ENCODE assay signal across 15 cellular contexts in the genomic region with DNA sequence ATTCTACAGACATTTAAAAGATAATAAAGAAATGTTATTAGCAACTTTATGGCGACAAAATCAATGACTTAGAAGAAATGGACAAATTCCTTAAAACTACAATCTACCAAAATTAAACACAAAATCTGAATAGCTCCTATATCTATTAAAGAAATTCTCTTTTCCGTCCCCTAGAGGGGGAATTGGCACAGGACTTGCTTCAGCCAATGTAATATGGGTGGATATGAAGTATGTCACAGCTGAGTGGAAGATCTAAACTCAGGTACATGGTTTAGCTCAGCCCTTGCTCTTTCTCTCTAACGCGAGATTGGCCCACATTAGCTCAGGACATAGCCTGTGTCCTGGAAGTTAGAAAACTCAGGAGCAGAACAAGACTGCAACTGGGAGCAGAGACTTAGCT.
DNase-seq lines count a peak whose midpoint lies in the region; ATAC-seq, FAIRE-seq and TF ChIP-seq lines count a peak whose summit lies in the region.
"Had no signal": no experiment of that assay in that cellular context is flagged by ENCODE, and none has a peak within 500 bp of the region (broad histone marks: within the 10 kb centered on the region; RNA-seq: fewer than 3 reads in every experiment).

No MANE protein-coding gene starts in this region.

- CTCF ChIA-PET in Panc1 (lab: Charles Lee) (no interaction called here), endothelial cell of umbilical vein (lab: Charles Lee) (interaction anchor here (0.9 to 1.7 kb wide), 12 partner anchors 8 to 131 kb away, joined by 3 to 17 read pairs (median 4); a partner anchor contains a TSS)

- peak; percentile 8 for DNase-seq in SIG-M5 treated with dmso at 0.1 percent for 504 hours (lab: John Stamatoyannopoulos, UW; ENCODE audit: unreplicated experiment)
- DNase-seq in SIG-M5 (lab: John Stamatoyannopoulos, UW), result no peak
- DNase-seq in Panc1 (ENCODE audit: low read depth, low spot score), result peak; percentile 0
- DNase-seq in endothelial cell of umbilical vein (ENCODE audit: low read depth, low spot score), result peak; percentile 26
- peak; percentile 3 for DNase-seq in renal cortical epithelial cell (ENCODE audit: low read depth)
- DNase-seq in MV-4-11 (lab: John Stamatoyannopoulos, UW), result no peak
- DNase-seq in NCI-H1436 (lab: John Stamatoyannopoulos, UW), result no peak
- DNase-seq in G401 (ENCODE audit: low spot score), result no peak
- DNase-seq: activated CD4-positive, alpha-beta T cell treated with anti-CD3 and anti-CD28 coated beads for 1 hour; DMS53; heart left ventricle; NCI-H2171; retina; stimulated activated CD4-positive, alpha-beta T cell treated with anti-CD3 and anti-CD28 coated beads, Interleukin-2, amount 100 ng/mL, for 48 hours; upper lobe of left lung had no signal

- intact Hi-C loops in Panc1 (cut with micrococcal nuclease; ENCODE audit: unreplicated experiment) (no loop called here), endothelial cell of umbilical vein (cut with micrococcal nuclease) (loop anchor here (5.0 kb wide), 1 partner anchor 38 kb away; no protein-coding TSS in a partner anchor)

- no peaks in the 10 kb centered on the region for H3K9me1 ChIP-seq in endothelial cell of umbilical vein (replicated peaks; ENCODE audit: control insufficient read depth, extremely low read depth, insufficient read depth, low read length)

- TF ChIP-seq CTCF in Panc1 (IDR thresholded peaks at IDR 0.05) (peak; percentile 19; the same call in 1 of the 2 replicates), endothelial cell of umbilical vein (IDR thresholded peaks at IDR 0.05; ENCODE audit: extremely low read depth in 1 of 2, insufficient read depth in 1 of 2, low read depth in 1 of 2, low read length in 2 of 2) (peak in 1 of 2 donors; percentile 4)

- in situ Hi-C loops in Panc1 (cut with HindIII; ENCODE audit: low pct_unique_long_range_greater_than_20kb, low sequenced_read_pairs) (no loop called here), G401 (cut with HindIII; ENCODE audit: low sequenced_read_pairs) (no loop called here)

- TF ChIP-seq POLR2A in endothelial cell of umbilical vein (IDR thresholded peaks at IDR 0.05; ENCODE audit: low read depth, low read length), result no peak

- no peak overlapping the region for H2AFZ ChIP-seq in endothelial cell of umbilical vein (ENCODE audit: low read depth, low read length)

- BruUV-seq in Panc1 (replicated peaks; lab: Mats Ljungman, UMichigan) (no TSS peak), endothelial cell of umbilical vein (replicated peaks; lab: Mats Ljungman, UMichigan) (no TSS peak)

- no peak overlapping the region for H3K9ac ChIP-seq in endothelial cell of umbilical vein (replicated peaks; ENCODE audit: extremely low read depth, insufficient read depth, low read length)

- no peaks in the 10 kb centered on the region for H3K79me2 ChIP-seq in endothelial cell of umbilical vein (ENCODE audit: control insufficient read depth, insufficient read depth, low read length)

- H3K27ac ChIP-seq in Panc1 (ENCODE audit: low read length) (no peak overlapping the region), endothelial cell of umbilical vein (ENCODE audit: insufficient read depth, low read depth, low read length) (no peak overlapping the region)
- H3K27ac ChIP-seq: heart left ventricle, upper lobe of left lung had no signal

- ATAC-seq in Panc1, result peak; percentile 42; the same call in 1 of the 2 replicates
- ATAC-seq: heart left ventricle had no signal

- no peaks in the 10 kb centered on the region for H4K20me1 ChIP-seq in endothelial cell of umbilical vein (replicated peaks; ENCODE audit: control insufficient read depth, extremely low read depth, insufficient read depth, low read length)

- H3K9me3 ChIP-seq in Panc1 (ENCODE audit: control insufficient read depth, insufficient read depth, low read depth, low read length) (no peaks in the 10 kb centered on the region), endothelial cell of umbilical vein (replicated peaks; ENCODE audit: control insufficient read depth, insufficient read depth, low read length) (no peaks in the 10 kb centered on the region)
- H3K9me3 ChIP-seq: heart left ventricle, upper lobe of left lung had no signal

- H3K27me3 ChIP-seq in Panc1 (ENCODE audit: control insufficient read depth, insufficient read depth, low read length), result no peaks in the 10 kb centered on the region
- no peaks in the 10 kb centered on the region for H3K27me3 ChIP-seq in endothelial cell of umbilical vein (ENCODE audit: control insufficient read depth in 2 of 2, insufficient read depth in 2 of 2, low read length in 2 of 2)
- H3K27me3 ChIP-seq: heart left ventricle, upper lobe of left lung had no signal

- dilution Hi-C loops in endothelial cell of umbilical vein (cut with MboI; ENCODE audit: extremely low pct_ligation_motif_present, low sequenced_read_pairs), result no loop called here

- H3K4me2 ChIP-seq in endothelial cell of umbilical vein (ENCODE audit: insufficient read depth, low read length), result no peak overlapping the region

- H3K4me1 ChIP-seq in Panc1 (ENCODE audit: control insufficient read depth, insufficient read depth, low read length), result peaks cover 2% of the 10 kb centered on the region; the same call in 1 of the 2 replicates
- H3K4me1 ChIP-seq in endothelial cell of umbilical vein (ENCODE audit: control insufficient read depth, extremely low read depth, insufficient read depth, low read length), result peaks cover 9% of the 10 kb centered on the region
- H3K4me1 ChIP-seq: heart left ventricle had no signal

- POLR2A ChIA-PET in Panc1 (lab: Charles Lee) (no interaction called here), endothelial cell of umbilical vein (lab: Charles Lee) (no interaction called here)

- H3K4me3 ChIP-seq in Panc1 (ENCODE audit: low read depth in 2 of 2, low read length in 2 of 2) (no peak overlapping the region), endothelial cell of umbilical vein (replicated peaks in 1 of 3; ENCODE audit: insufficient read depth in 1 of 3, low read depth in 1 of 3, low read length in 3 of 3) (no peak overlapping the region)
- H3K4me3 ChIP-seq: heart left ventricle, upper lobe of left lung had no signal

- H3K36me3 ChIP-seq in Panc1 (ENCODE audit: control insufficient read depth, insufficient read depth, low read length), result no peaks in the 10 kb centered on the region
- H3K36me3 ChIP-seq in endothelial cell of umbilical vein (ENCODE audit: control insufficient read depth in 2 of 2, extremely low read depth in 1 of 2, insufficient read depth in 2 of 2, low read length in 2 of 2), result no peaks in the 10 kb centered on the region
- H3K36me3 ChIP-seq: heart left ventricle, upper lobe of left lung had no signal

- FAIRE-seq in endothelial cell of umbilical vein (lab: Jason Lieb, UNC), result no peak

TF ChIP-seq in endothelial cell of umbilical vein, 7 proteins besides CTCF, POLR2A, EP300 and RAD21:
- TF ChIP-seq, protein P1, sequence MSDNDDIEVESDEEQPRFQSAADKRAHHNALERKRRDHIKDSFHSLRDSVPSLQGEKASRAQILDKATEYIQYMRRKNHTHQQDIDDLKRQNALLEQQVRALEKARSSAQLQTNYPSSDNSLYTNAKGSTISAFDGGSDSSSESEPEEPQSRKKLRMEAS (IDR thresholded peaks at IDR 0.05; ENCODE audit: insufficient read depth, insufficient read length), result no peak
- TF ChIP-seq FOS (IDR thresholded peaks at IDR 0.05; ENCODE audit: borderline replicate concordance, insufficient read depth, low read length) (no peak), MYC (IDR thresholded peaks at IDR 0.05; ENCODE audit: low read depth, low read length) (no peak), GATA2 (IDR thresholded peaks at IDR 0.05; ENCODE audit: insufficient read depth, insufficient read length, low read depth, low read length) (no peak), POLR2AphosphoS5 (IDR thresholded peaks at IDR 0.05; ENCODE audit: insufficient read depth, low read depth, low read length) (no peak), EZH2 (IDR thresholded peaks at IDR 0.05; ENCODE audit: borderline replicate concordance, low read depth, low read length, severe bottlenecking) (no peak), JUN (IDR thresholded peaks at IDR 0.05; ENCODE audit: borderline replicate concordance, insufficient read depth, insufficient read length, low read depth) (no peak)

Comparison
In these comparisons a context has a peak if more than half of its experiments do, and no peak if none do; other contexts are left out.
1. DNase-seq: peak in SIG-M5 treated with dmso at 0.1 percent for 504 hours (single experiment), Panc1 (single experiment), endothelial cell of umbilical vein (single experiment) and renal cortical epithelial cell (single experiment); none in SIG-M5 (single experiment), MV-4-11 (single experiment), NCI-H1436 (single experiment) and G401 (single experiment).